15 cellular contexts compared by ENCODE assay signal in the genomic region with DNA sequence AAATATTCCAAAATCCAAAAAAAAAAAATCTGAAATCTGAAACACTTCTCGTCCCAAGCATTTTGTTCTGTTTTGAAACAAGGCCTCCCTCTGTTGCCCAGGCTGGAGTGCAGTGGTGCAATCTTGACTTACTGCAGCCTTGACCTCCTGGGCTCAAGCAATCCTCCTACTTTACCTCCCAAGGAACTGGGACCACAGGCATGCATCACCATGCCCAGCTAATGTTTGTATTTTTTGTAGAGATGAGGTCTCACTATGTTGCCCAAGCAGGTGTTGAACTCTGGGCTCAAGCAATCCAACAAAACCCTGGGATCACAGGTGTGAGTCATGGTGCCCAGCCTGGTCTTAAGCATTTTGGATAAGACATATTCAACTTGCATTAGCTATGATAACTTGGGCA.
"Had no signal": no experiment of that assay in that cellular context is flagged by ENCODE, and none has a peak within 500 bp of the region (broad histone marks: within the 10 kb centered on the region; RNA-seq: fewer than 3 reads in every experiment).

No MANE protein-coding gene starts in this region.

- H3K27ac ChIP-seq: right lobe of liver had no signal

- H3K9me3 ChIP-seq: right lobe of liver, SK-N-SH had no signal

- H3K4me1 ChIP-seq: right lobe of liver had no signal

- H3K27me3 ChIP-seq: right lobe of liver had no signal

- ATAC-seq: activated CD4-positive, alpha-beta T cell treated with anti-CD3 and anti-CD28 coated beads for 36 hours; activated CD8-positive, alpha-beta memory T cell treated with anti-CD3 and anti-CD28 coated beads, Interleukin-2, amount 10 ng/mL, durations not matched to agents 7 days and 5 days; natural killer cell; right lobe of liver; stimulated activated effector memory CD8-positive, alpha-beta T cell treated with anti-CD3 and anti-CD28 coated beads, Interleukin-12 subunit alpha, Interleukin-12 subunit beta, amount 100 ng/mL, for 72 hours had no signal

- DNase-seq: activated CD4-positive, alpha-beta memory T cell treated with anti-CD3 and anti-CD28 coated beads for 36 hours; activated CD4-positive, alpha-beta T cell treated with anti-CD3 and anti-CD28 coated beads for 36 hours; activated CD8-positive, alpha-beta memory T cell treated with anti-CD3 and anti-CD28 coated beads, Interleukin-2, amount 10 ng/mL, durations not matched to agents 7 days and 5 days; activated naive CD4-positive, alpha-beta T cell treated with anti-CD3 and anti-CD28 coated beads, Interleukin-2, amount 50 U/mL, for 16 hours; activated T-cell treated with anti-CD3 and anti-CD28 coated beads, Interleukin-2, amount 50 U/mL, for 24 hours; amygdala; cerebellar nuclear complex; dermis blood vessel endothelial cell; hypothalamus; mesenchymal stem cell; natural killer cell; right lobe of liver; SK-N-SH; T-helper 1 cell had no signal

- H3K4me3 ChIP-seq: right lobe of liver had no signal

- H3K36me3 ChIP-seq: right lobe of liver had no signal
